8 cellular contexts compared by ENCODE assay signal in the genomic region with DNA sequence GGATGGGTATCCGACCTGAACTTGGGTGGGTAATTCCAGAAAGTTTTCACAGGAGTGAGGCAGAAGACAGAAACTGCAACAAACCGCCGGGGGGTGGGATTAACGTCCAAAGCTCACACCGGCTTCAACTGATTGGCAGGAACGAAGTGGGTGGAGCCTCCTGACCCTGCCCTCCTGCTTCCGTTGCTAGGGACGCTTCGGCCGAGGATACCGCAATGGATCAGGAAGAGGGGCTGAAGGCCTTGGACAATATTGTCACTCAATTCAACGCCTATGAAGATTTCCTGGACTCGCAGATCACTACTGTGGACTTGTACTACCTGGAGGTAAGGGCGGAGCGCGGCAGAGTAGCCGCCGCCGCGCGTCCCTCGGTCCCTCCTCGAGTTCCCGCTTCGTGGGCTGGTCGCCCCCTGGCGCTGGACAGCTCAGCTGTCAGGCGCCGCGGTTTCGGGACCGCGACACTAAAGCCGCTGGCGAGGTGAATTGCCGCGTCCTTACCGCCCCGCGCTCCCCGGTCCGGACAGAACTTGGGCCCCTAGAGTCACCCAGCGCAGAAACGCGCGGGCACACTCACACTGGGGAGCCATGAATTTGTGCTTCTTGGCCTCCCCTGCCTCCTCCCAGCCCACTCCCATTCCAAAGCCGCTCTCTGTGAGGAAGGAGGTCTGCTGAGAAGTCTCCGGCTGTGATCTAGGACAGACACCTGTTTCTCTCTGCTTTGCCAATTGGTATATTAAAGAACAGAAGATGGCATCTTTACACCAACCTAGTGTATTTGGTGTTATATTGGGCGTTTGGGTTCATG. TPM values are rescaled to one million over a fixed set of nuclear protein-coding genes. Genes with fewer than 3 reads are reported as not detected.
DNase-seq lines count a peak whose midpoint lies in the region; ATAC-seq and TF ChIP-seq lines count a peak whose summit lies in the region.

Gene CFAP299 (plus strand): TSS at position 177 of the 805 bp plus-strand sequence.

- H3K36me3 ChIP-seq in OCI-LY7 (ENCODE audit: insufficient read depth, low read length) (no peaks in the 10 kb centered on the region), neural progenitor cell (no peaks in the 10 kb centered on the region)

- H3K4me1 Mint-ChIP-seq in neural progenitor cell = peaks cover 8% of the 10 kb centered on the region

- no peaks in the 10 kb centered on the region for H3K36me3 Mint-ChIP-seq in neural progenitor cell

- no peak within 1 kb of the TSS for H3K9ac ChIP-seq in neural progenitor cell

- no peaks in the 10 kb centered on the region for H4K20me1 ChIP-seq in OCI-LY7 (ENCODE audit: insufficient read depth, low read length)
- peaks cover 4% of the 10 kb centered on the region for H4K20me1 ChIP-seq in neural progenitor cell (ENCODE audit: low read depth)

- H2AFZ ChIP-seq in OCI-LY7 (ENCODE audit: low read length) = peak within 1 kb of the TSS; percentile 86
- peak within 1 kb of the TSS; percentile 48 for H2AFZ ChIP-seq in neural progenitor cell (replicated peaks)

- H3K27ac Mint-ChIP-seq in neural progenitor cell = no peak within 1 kb of the TSS

- peak within 1 kb of the TSS; percentile 91 for H3K4me3 Mint-ChIP-seq in neural progenitor cell

- TF ChIP-seq CTCF in OCI-LY7 (conservative IDR thresholded peaks at IDR 0.05; ENCODE audit: low read length) (peak; percentile 61), foreskin keratinocyte (conservative IDR thresholded peaks at IDR 0.05) (peak; percentile 59), neural progenitor cell (IDR thresholded peaks at IDR 0.05) (peak; percentile 66)

- H3K79me2 ChIP-seq in OCI-LY7 (ENCODE audit: insufficient read depth, low read depth, low read length) = no peaks in the 10 kb centered on the region
- H3K79me2 ChIP-seq in neural progenitor cell (ENCODE audit: low read depth) = no peaks in the 10 kb centered on the region

- DNase-seq in COR-L47 (lab: John Stamatoyannopoulos, UW) (peak; percentile 84), HS-27A (ENCODE audit: low read depth) (peak; percentile 85), OCI-LY7 (ENCODE audit: low spot score) (peak; percentile 88), activated T-helper 1 cell treated with Interleukin-2 at 50 U/mL for 16 hours (ENCODE audit: low read depth) (peak; percentile 8), foreskin keratinocyte (peak; percentile 65 to 83), neural progenitor cell (ENCODE audit: low spot score) (peak; percentile 94), substantia nigra (lab: John Stamatoyannopoulos, UW) (peak in 44 of 49 donors; percentile 3 to 73 (median 30))

- POLR2A ChIA-PET in OCI-LY7 (lab: Charles Lee) = interaction anchor here (0.7 kb wide), 1 partner anchor 477 kb away, joined by 3 read pairs; no protein-coding TSS in a partner anchor

- H3K4me3 ChIP-seq in OCI-LY7 (ENCODE audit: low read depth, low read length, poor library complexity, severe bottlenecking) = peak within 1 kb of the TSS; percentile 73
- peak within 1 kb of the TSS; percentile 64 for H3K4me3 ChIP-seq in neural progenitor cell

- no peaks in the 10 kb centered on the region for H3K9me2 ChIP-seq in OCI-LY7 (ENCODE audit: insufficient read depth, low read length)

- BruUV-seq in OCI-LY7 (replicated peaks; lab: Mats Ljungman, UMichigan) = no TSS peak

- no peaks in the 10 kb centered on the region for H3F3A ChIP-seq in neural progenitor cell (ENCODE audit: low read depth)

- H3K4me2 ChIP-seq in OCI-LY7 (ENCODE audit: low read length) (peak within 1 kb of the TSS; percentile 79), neural progenitor cell (peak within 1 kb of the TSS; percentile 82)

- H3K27me3 Mint-ChIP-seq in neural progenitor cell (ENCODE audit: insufficient read depth, low read depth) = peaks cover 14% of the 10 kb centered on the region

- H3K27me3 ChIP-seq in foreskin keratinocyte (peaks cover 5% of the 10 kb centered on the region), neural progenitor cell (peaks cover 80% of the 10 kb centered on the region)

- H3K9me3 Mint-ChIP-seq in neural progenitor cell = no peaks in the 10 kb centered on the region

- H3K9me3 ChIP-seq in OCI-LY7 (ENCODE audit: low read length) (no peaks in the 10 kb centered on the region), neural progenitor cell (ENCODE audit: low read depth) (no peaks in the 10 kb centered on the region)

- H3K27ac ChIP-seq in OCI-LY7 (ENCODE audit: low read depth, low read length, poor library complexity, severe bottlenecking) (no peak within 1 kb of the TSS), foreskin keratinocyte (no peak within 1 kb of the TSS), neural progenitor cell (no peak within 1 kb of the TSS), substantia nigra (ENCODE audit: low read depth, low read length, poor library complexity, severe bottlenecking) (no peak within 1 kb of the TSS)

- ATAC-seq in GM21367 (IDR thresholded peaks at IDR 0.05; ENCODE audit: unreplicated experiment) (peak; percentile 97), foreskin keratinocyte (peak; percentile 97)

- H3K4me1 ChIP-seq in OCI-LY7 (ENCODE audit: insufficient read depth, low read length, poor library complexity, severe bottlenecking) = peaks cover 14% of the 10 kb centered on the region
- peaks cover 11% of the 10 kb centered on the region for H3K4me1 ChIP-seq in foreskin keratinocyte
- H3K4me1 ChIP-seq in neural progenitor cell = peaks cover 4% of the 10 kb centered on the region

- CTCF ChIA-PET in OCI-LY7 (lab: Charles Lee; ENCODE audit: unreplicated experiment) = interaction anchor here (0.6 kb wide), 1 partner anchor 223 kb away, joined by 3 read pairs; no protein-coding TSS in a partner anchor

- intact Hi-C loops in OCI-LY7 (cut with micrococcal nuclease; ENCODE audit: unreplicated experiment) = no loop called here

RNA-seq across cellular contexts. Expression of gene CFAP299, which starts in this region (rescaled TPM):
- 0.63 and 4.1 TPM in 2 replicates for total RNA-seq in OCI-LY7 (2014; rRNA removed; shearing (Covaris generic))
- 3.7 and 4.3 TPM in 2 replicates for total RNA-seq in OCI-LY7 (2022)
- total RNA-seq in foreskin keratinocyte = not detected in 2 replicates
- not detected in 2 replicates for polyA plus RNA-seq in foreskin keratinocyte
- not detected in 2 replicates for total RNA-seq in neural progenitor cell (ENCODE audit: low replicate concordance)

Comparison
In these comparisons a context has a peak if more than half of its experiments do, and no peak if none do; other contexts are left out.
1. Peak in DNase-seq and ATAC-seq in foreskin keratinocyte; RNA of the gene not detected or under 1 TPM.
2. Peak in DNase-seq, H3K4me3 ChIP-seq and H3K4me2 ChIP-seq in neural progenitor cell; RNA of the gene not detected or under 1 TPM.
3. DNase-seq: peak in every context shown above with its lines; median percentile 94 in neural progenitor cell; 88 in OCI-LY7; 85 in HS-27A; 84 in COR-L47; 74 in foreskin keratinocyte; 30 in substantia nigra; 8 in activated T-helper 1 cell treated with Interleukin-2 at 50 U/mL for 16 hours.